ENCODE assay signal across 8 cellular contexts in genomic region chr10:116444527-116445142, GRCh38. TPM values are rescaled to one million over a fixed set of nuclear protein-coding genes. Genes with fewer than 3 reads are reported as not detected.
A peak's percentile ranks its signal among the peaks of the same experiment; 100 is the strongest.
DNase-seq lines count a peak whose midpoint lies in the region; ATAC-seq lines count a peak whose summit lies in the region.

No MANE protein-coding gene starts in this region.

- no peaks in the 10 kb centered on the region for H3K4me1 Mint-ChIP-seq in activated CD8-positive, alpha-beta T cell treated with anti-CD3 and anti-CD28 coated beads, Interleukin-2, amount 10 ng/mL, durations not matched to agents 7 days and 5 days (ENCODE audit: low read depth)

- no peaks in the 10 kb centered on the region for H3K9me3 Mint-ChIP-seq in activated CD8-positive, alpha-beta T cell treated with anti-CD3 and anti-CD28 coated beads, Interleukin-2, amount 10 ng/mL, durations not matched to agents 7 days and 5 days (ENCODE audit: insufficient read depth)

- no peak overlapping the region for H3K27ac Mint-ChIP-seq in activated CD8-positive, alpha-beta T cell treated with anti-CD3 and anti-CD28 coated beads, Interleukin-2, amount 10 ng/mL, durations not matched to agents 7 days and 5 days

- POLR2A ChIA-PET in activated CD8-positive, alpha-beta T cell treated with anti-CD3 and anti-CD28 coated beads, Interleukin-2, amount 10 ng/mL, durations not matched to agents 7 days and 5 days (lab: Charles Lee): no interaction called here

- H3K27me3 Mint-ChIP-seq in activated CD8-positive, alpha-beta T cell treated with anti-CD3 and anti-CD28 coated beads, Interleukin-2, amount 10 ng/mL, durations not matched to agents 7 days and 5 days (ENCODE audit: low read depth): no peaks in the 10 kb centered on the region

- no peaks in the 10 kb centered on the region for H3K36me3 Mint-ChIP-seq in activated CD8-positive, alpha-beta T cell treated with anti-CD3 and anti-CD28 coated beads, Interleukin-2, amount 10 ng/mL, durations not matched to agents 7 days and 5 days (ENCODE audit: low read depth)

- H3K4me3 Mint-ChIP-seq in activated CD8-positive, alpha-beta T cell treated with anti-CD3 and anti-CD28 coated beads, Interleukin-2, amount 10 ng/mL, durations not matched to agents 7 days and 5 days: no peak overlapping the region

- CTCF ChIA-PET in activated CD8-positive, alpha-beta T cell treated with anti-CD3 and anti-CD28 coated beads, Interleukin-2, amount 10 ng/mL, durations not matched to agents 7 days and 5 days (lab: Charles Lee): no interaction called here

- DNase-seq in NCI-H345 (lab: John Stamatoyannopoulos, UW) (peak; percentile 6), NCI-H345 treated with DMSO at 0.1 percent for 48 hours (lab: John Stamatoyannopoulos, UW; ENCODE audit: unreplicated experiment) (no peak), HK-2 (ENCODE audit: unreplicated experiment) (peak; percentile 10), left lobe of liver (ENCODE audit: low spot score) (no peak)
- peak; percentile 31 for DNase-seq in activated CD8-positive, alpha-beta T cell treated with anti-CD3 and anti-CD28 coated beads, Interleukin-2, amount 10 ng/mL, durations not matched to agents 7 days and 5 days
- DNase-seq in activated CD8-positive, alpha-beta memory T cell treated with anti-CD3 and anti-CD28 coated beads, Interleukin-2, amount 50 U/mL, for 48 hours: no peak

- peak; percentile 73 for ATAC-seq in GM19397 (IDR thresholded peaks at IDR 0.05; ENCODE audit: unreplicated experiment)
- ATAC-seq in activated CD8-positive, alpha-beta T cell treated with anti-CD3 and anti-CD28 coated beads, Interleukin-2, amount 10 ng/mL, durations not matched to agents 7 days and 5 days: no peak
- peak; percentile 80 for ATAC-seq in left lobe of liver
- ATAC-seq in HG03460 (IDR thresholded peaks at IDR 0.05; ENCODE audit: unreplicated experiment): no peak

RNA-seq across cellular contexts. Expression of gene PNLIPRP3, which starts 17.0 kb away (rescaled TPM):
- not detected for total RNA-seq in activated CD8-positive, alpha-beta T cell treated with anti-CD3 and anti-CD28 coated beads, Interleukin-2, amount 10 ng/mL, durations not matched to agents 7 days and 5 days
- not detected for total RNA-seq in left lobe of liver

Comparison
In these comparisons a context has a peak if more than half of its experiments do, and no peak if none do; other contexts are left out.
1. DNase-seq: peak in NCI-H345 (single experiment), HK-2 (single experiment) and activated CD8-positive, alpha-beta T cell treated with anti-CD3 and anti-CD28 coated beads, Interleukin-2, amount 10 ng/mL, durations not matched to agents 7 days and 5 days (single experiment); none in NCI-H345 treated with DMSO at 0.1 percent for 48 hours (single experiment), left lobe of liver (single experiment) and activated CD8-positive, alpha-beta memory T cell treated with anti-CD3 and anti-CD28 coated beads, Interleukin-2, amount 50 U/mL, for 48 hours (single experiment).
2. ATAC-seq: peak in GM19397 (single experiment) and left lobe of liver (single experiment); none in activated CD8-positive, alpha-beta T cell treated with anti-CD3 and anti-CD28 coated beads, Interleukin-2, amount 10 ng/mL, durations not matched to agents 7 days and 5 days (single experiment) and HG03460 (single experiment).